ENCODE assay signal across 30 cellular contexts in genomic region chr3:133845127-133845526, GRCh38. TPM values are rescaled to one million over a fixed set of nuclear protein-coding genes. Genes with fewer than 3 reads are reported as not detected.
"Had no signal": no experiment of that assay in that cellular context is flagged by ENCODE, and none has a peak within 500 bp of the region (broad histone marks: within the 10 kb centered on the region; RNA-seq: fewer than 3 reads in every experiment).

No MANE protein-coding gene starts in this region.

- ATAC-seq: activated naive CD4-positive, alpha-beta T cell treated with anti-CD3 and anti-CD28 coated beads, Interleukin-2, amount 50 U/mL, for 72 hours; activated T-cell treated with anti-CD3 and anti-CD28 coated beads, Interleukin-2, amount 50 U/mL, for 72 hours; foreskin keratinocyte; gastroesophageal sphincter; WTC11 had no signal

- H3K9me3 Mint-ChIP-seq: activated CD4-positive, alpha-beta memory T cell treated with anti-CD3 and anti-CD28 coated beads, Interleukin-2, amount 10 ng/mL, durations not matched to agents 7 days and 5 days; activated CD4-positive, alpha-beta T cell treated with anti-CD3 and anti-CD28 coated beads, Interleukin-2, amount 10 ng/mL, durations not matched to agents 7 days and 5 days; activated naive CD4-positive, alpha-beta T cell treated with anti-CD3 and anti-CD28 coated beads, Interleukin-2, amount 10 ng/mL, durations not matched to agents 7 days and 5 days; activated naive CD4-positive, alpha-beta T cell treated with anti-CD3 and anti-CD28 coated beads, Interleukin-2, amount 50 U/mL, for 72 hours; activated naive CD8-positive, alpha-beta T cell treated with anti-CD3 and anti-CD28 coated beads, Interleukin-2, amount 10 ng/mL, durations not matched to agents 7 days and 5 days; activated T-cell treated with anti-CD3 and anti-CD28 coated beads, Interleukin-2, amount 50 U/mL, for 24 hours; activated T-cell treated with anti-CD3 and anti-CD28 coated beads, Interleukin-2, amount 50 U/mL, for 72 hours; central memory CD8-positive, alpha-beta T cell; dendritic cell treated with granulocyte-macrophage colony-stimulating factor and Interleukin-4, amounts not matched to agents 40 ng/mL and 50 ng/mL, for 4 days; endodermal cell; WTC11 had no signal

- H3K36me3 ChIP-seq: brain microvascular endothelial cell had no signal

- H3K9me3 ChIP-seq: esophagus muscularis mucosa, gastroesophageal sphincter had no signal

- H3K4me3 ChIP-seq: coronary artery, dorsolateral prefrontal cortex, esophagus muscularis mucosa, gastroesophageal sphincter had no signal

- H3K27me3 ChIP-seq: brain microvascular endothelial cell, dorsolateral prefrontal cortex, esophagus muscularis mucosa, gastroesophageal sphincter had no signal

- H3K27me3 Mint-ChIP-seq: activated T-cell treated with anti-CD3 and anti-CD28 coated beads, Interleukin-2, amount 50 U/mL, for 24 hours had no signal

- H3K4me3 Mint-ChIP-seq: activated CD4-positive, alpha-beta memory T cell treated with anti-CD3 and anti-CD28 coated beads, Interleukin-2, amount 10 ng/mL, durations not matched to agents 7 days and 5 days; activated CD4-positive, alpha-beta T cell treated with anti-CD3 and anti-CD28 coated beads, Interleukin-2, amount 10 ng/mL, durations not matched to agents 7 days and 5 days; activated naive CD4-positive, alpha-beta T cell treated with anti-CD3 and anti-CD28 coated beads, Interleukin-2, amount 10 ng/mL, durations not matched to agents 7 days and 5 days; activated naive CD8-positive, alpha-beta T cell treated with anti-CD3 and anti-CD28 coated beads, Interleukin-2, amount 10 ng/mL, durations not matched to agents 7 days and 5 days; activated T-cell treated with anti-CD3 and anti-CD28 coated beads, Interleukin-2, amount 50 U/mL, for 24 hours; activated T-cell treated with anti-CD3 and anti-CD28 coated beads, Interleukin-2, amount 50 U/mL, for 72 hours; central memory CD8-positive, alpha-beta T cell; dendritic cell treated with granulocyte-macrophage colony-stimulating factor and Interleukin-4, amounts not matched to agents 40 ng/mL and 50 ng/mL, for 4 days; endodermal cell; WTC11 had no signal

- H3K27ac Mint-ChIP-seq: activated CD4-positive, alpha-beta memory T cell treated with anti-CD3 and anti-CD28 coated beads, Interleukin-2, amount 10 ng/mL, durations not matched to agents 7 days and 5 days; activated CD4-positive, alpha-beta T cell treated with anti-CD3 and anti-CD28 coated beads, Interleukin-2, amount 10 ng/mL, durations not matched to agents 7 days and 5 days; activated naive CD4-positive, alpha-beta T cell treated with anti-CD3 and anti-CD28 coated beads, Interleukin-2, amount 10 ng/mL, durations not matched to agents 7 days and 5 days; activated naive CD4-positive, alpha-beta T cell treated with anti-CD3 and anti-CD28 coated beads, Interleukin-2, amount 50 U/mL, for 72 hours; activated naive CD8-positive, alpha-beta T cell treated with anti-CD3 and anti-CD28 coated beads, Interleukin-2, amount 10 ng/mL, durations not matched to agents 7 days and 5 days; activated T-cell treated with anti-CD3 and anti-CD28 coated beads, Interleukin-2, amount 50 U/mL, for 24 hours; activated T-cell treated with anti-CD3 and anti-CD28 coated beads, Interleukin-2, amount 50 U/mL, for 72 hours; dendritic cell treated with granulocyte-macrophage colony-stimulating factor and Interleukin-4, amounts not matched to agents 40 ng/mL and 50 ng/mL, for 4 days; endodermal cell; WTC11 had no signal

- DNase-seq: activated CD4-positive, alpha-beta memory T cell treated with anti-CD3 and anti-CD28 coated beads, Interleukin-2, amount 10 ng/mL, durations not matched to agents 7 days and 5 days; activated CD4-positive, alpha-beta T cell treated with anti-CD3 and anti-CD28 coated beads for 1 hour; activated CD4-positive, alpha-beta T cell treated with anti-CD3 and anti-CD28 coated beads for 4 hours; activated CD4-positive, alpha-beta T cell treated with anti-CD3 and anti-CD28 coated beads, Interleukin-2, amount 10 ng/mL, durations not matched to agents 7 days and 5 days; activated CD4-positive, alpha-beta T cell treated with anti-CD3 and anti-CD28 coated beads, Interleukin-2, amount 50 U/mL, for 4 hours; activated CD8-positive, alpha-beta memory T cell treated with anti-CD3 and anti-CD28 coated beads, Interleukin-2, amount 50 U/mL, for 48 hours; activated gamma-delta T cell; activated naive CD4-positive, alpha-beta T cell; activated naive CD4-positive, alpha-beta T cell treated with anti-CD3 and anti-CD28 coated beads, Interleukin-2, amount 10 ng/mL, durations not matched to agents 7 days and 5 days; activated naive CD8-positive, alpha-beta T cell treated with anti-CD3 and anti-CD28 coated beads, Interleukin-2, amount 10 ng/mL, durations not matched to agents 7 days and 5 days; activated T-cell treated with anti-CD3 and anti-CD28 coated beads for 4 hours; activated T-cell treated with anti-CD3 and anti-CD28 coated beads, Interleukin-2, amount 50 U/mL, for 24 hours; activated T-cell treated with anti-CD3 and anti-CD28 coated beads, Interleukin-2, amount 50 U/mL, for 72 hours; anterior cingulate cortex; brain microvascular endothelial cell; dorsolateral prefrontal cortex; effector memory CD4-positive, alpha-beta T cell; endodermal cell; erythroblast; foreskin keratinocyte; T-helper 2 cell had no signal

- FAIRE-seq: astrocyte, bronchial epithelial cell had no signal

- H3K36me3 Mint-ChIP-seq: activated naive CD4-positive, alpha-beta T cell treated with anti-CD3 and anti-CD28 coated beads, Interleukin-2, amount 10 ng/mL, durations not matched to agents 7 days and 5 days; activated naive CD4-positive, alpha-beta T cell treated with anti-CD3 and anti-CD28 coated beads, Interleukin-2, amount 50 U/mL, for 72 hours; activated naive CD8-positive, alpha-beta T cell treated with anti-CD3 and anti-CD28 coated beads, Interleukin-2, amount 10 ng/mL, durations not matched to agents 7 days and 5 days; WTC11 had no signal

- H3K4me1 Mint-ChIP-seq: activated CD4-positive, alpha-beta T cell treated with anti-CD3 and anti-CD28 coated beads, Interleukin-2, amount 10 ng/mL, durations not matched to agents 7 days and 5 days; activated naive CD4-positive, alpha-beta T cell treated with anti-CD3 and anti-CD28 coated beads, Interleukin-2, amount 10 ng/mL, durations not matched to agents 7 days and 5 days; activated naive CD8-positive, alpha-beta T cell treated with anti-CD3 and anti-CD28 coated beads, Interleukin-2, amount 10 ng/mL, durations not matched to agents 7 days and 5 days; central memory CD8-positive, alpha-beta T cell; WTC11 had no signal

- H3K4me1 ChIP-seq: esophagus muscularis mucosa, foreskin keratinocyte, gastroesophageal sphincter had no signal

- H3K27ac ChIP-seq: brain microvascular endothelial cell, coronary artery, dorsolateral prefrontal cortex, esophagus muscularis mucosa, foreskin keratinocyte, gastroesophageal sphincter had no signal

RNA-seq across cellular contexts. Expression of gene RAB6B, which starts 50.6 kb away (rescaled TPM):
- total RNA-seq: activated CD4-positive, alpha-beta T cell treated with anti-CD3 and anti-CD28 coated beads, Interleukin-2, amount 10 ng/mL, durations not matched to agents 7 days and 5 days had no signal
